ENCODE assay signal across 19 cellular contexts in genomic region chr18:77134611-77135010, GRCh38. TPM values are rescaled to one million over a fixed set of nuclear protein-coding genes. Genes with fewer than 3 reads are reported as not detected.
A peak's percentile ranks its signal among the peaks of the same experiment; 100 is the strongest.
DNase-seq lines count a peak whose midpoint lies in the region; ATAC-seq and TF ChIP-seq lines count a peak whose summit lies in the region.
"Had no signal": no experiment of that assay in that cellular context is flagged by ENCODE, and none has a peak within 500 bp of the region (broad histone marks: within the 10 kb centered on the region; RNA-seq: fewer than 3 reads in every experiment).

No MANE protein-coding gene starts in this region.

- H3K36me3 ChIP-seq in body of pancreas (replicated peaks in 1 of 2; ENCODE audit: insufficient read depth in 1 of 2, low read depth in 2 of 2): no peaks in the 10 kb centered on the region
- H3K36me3 ChIP-seq: BE2C, upper lobe of left lung had no signal

- TF ChIP-seq POLR2A in body of pancreas (IDR thresholded peaks at IDR 0.05): no peak

- no peak for DNase-seq in CD4-positive, alpha-beta T cell
- DNase-seq in HL-60 (ENCODE audit: low read depth in 1 of 2, low spot score in 1 of 2) (no peak), osteocyte (ENCODE audit: extremely low spot score, unreplicated experiment) (no peak), NCI-H1930 (lab: John Stamatoyannopoulos, UW) (no peak), islet precursor cell (no peak), body of pancreas (no peak)
- no peak for DNase-seq in activated naive CD8-positive, alpha-beta T cell treated with anti-CD3 and anti-CD28 coated beads, Interleukin-2, amount 50 U/mL, for 24 hours
- DNase-seq: activated naive CD4-positive, alpha-beta T cell treated with anti-CD3 and anti-CD28 coated beads, Interleukin-2, amount 50 U/mL, for 16 hours; caudate nucleus; DMS79; HCEC 1CT; midbrain; NCI-H187 treated with DMSO at 0.1 percent for 48 hours; stimulated activated naive B cell treated with anti-CD40 and anti-IgM and Interleukin-4, amounts not matched to agents 10 μg/mL and 1 μg/mL and 100 μg/mL, for 72 hours had no signal

- peaks cover 38% of the 10 kb centered on the region for H3K4me1 Mint-ChIP-seq in CD4-positive, alpha-beta T cell (ENCODE audit: low read depth)
- H3K4me1 Mint-ChIP-seq in activated naive CD8-positive, alpha-beta T cell treated with anti-CD3 and anti-CD28 coated beads, Interleukin-2, amount 50 U/mL, for 24 hours: peaks cover 37% of the 10 kb centered on the region
- peaks cover 38% of the 10 kb centered on the region for H3K4me1 Mint-ChIP-seq in osteocyte (ENCODE audit: unreplicated experiment)

- H3K4me3 ChIP-seq in HL-60 (replicated peaks; ENCODE audit: insufficient read depth, low read length): no peak overlapping the region
- H3K4me3 ChIP-seq in body of pancreas: no peak overlapping the region
- H3K4me3 ChIP-seq: SK-N-MC had no signal

- H3K9me3 ChIP-seq in CD4-positive, alpha-beta T cell (ENCODE audit: control insufficient read depth, low read length): no peaks in the 10 kb centered on the region
- H3K9me3 ChIP-seq in body of pancreas: no peaks in the 10 kb centered on the region
- H3K9me3 ChIP-seq: BE2C, upper lobe of left lung had no signal

- no peaks in the 10 kb centered on the region for H3K27me3 Mint-ChIP-seq in CD4-positive, alpha-beta T cell
- H3K27me3 Mint-ChIP-seq in activated naive CD8-positive, alpha-beta T cell treated with anti-CD3 and anti-CD28 coated beads, Interleukin-2, amount 50 U/mL, for 24 hours: no peaks in the 10 kb centered on the region
- no peaks in the 10 kb centered on the region for H3K27me3 Mint-ChIP-seq in osteocyte (ENCODE audit: unreplicated experiment)
- H3K27me3 Mint-ChIP-seq: stimulated activated naive B cell treated with anti-CD40 and anti-IgM and Interleukin-4, amounts not matched to agents 10 μg/mL and 1 μg/mL and 100 μg/mL, for 72 hours had no signal

- POLR2A ChIA-PET in CD4-positive, alpha-beta T cell (lab: Charles Lee): interaction anchor here (1.5 to 4.3 kb wide), 2 partner anchors 27 to 30 kb away, joined by 6 to 30 read pairs; no protein-coding TSS in a partner anchor

- no peaks in the 10 kb centered on the region for H3K9me3 Mint-ChIP-seq in CD4-positive, alpha-beta T cell
- no peaks in the 10 kb centered on the region for H3K9me3 Mint-ChIP-seq in activated naive CD8-positive, alpha-beta T cell treated with anti-CD3 and anti-CD28 coated beads, Interleukin-2, amount 50 U/mL, for 24 hours
- no peaks in the 10 kb centered on the region for H3K9me3 Mint-ChIP-seq in osteocyte (ENCODE audit: unreplicated experiment)
- H3K9me3 Mint-ChIP-seq: stimulated activated naive B cell treated with anti-CD40 and anti-IgM and Interleukin-4, amounts not matched to agents 10 μg/mL and 1 μg/mL and 100 μg/mL, for 72 hours had no signal

- TF ChIP-seq CTCF in CD4-positive, alpha-beta T cell (IDR thresholded peaks at IDR 0.05): no peak
- no peak for TF ChIP-seq CTCF in HL-60 (IDR thresholded peaks at IDR 0.05; ENCODE audit: insufficient read depth, low read length)
- no peak for TF ChIP-seq CTCF in osteocyte (IDR thresholded peaks at IDR 0.05)
- TF ChIP-seq CTCF in body of pancreas (IDR thresholded peaks at IDR 0.05): no peak

- peaks cover 22% of the 10 kb centered on the region for H3K36me3 Mint-ChIP-seq in CD4-positive, alpha-beta T cell (ENCODE audit: low read depth)
- peaks cover 12% of the 10 kb centered on the region for H3K36me3 Mint-ChIP-seq in activated naive CD8-positive, alpha-beta T cell treated with anti-CD3 and anti-CD28 coated beads, Interleukin-2, amount 50 U/mL, for 24 hours (ENCODE audit: low read depth)
- H3K36me3 Mint-ChIP-seq in osteocyte (ENCODE audit: unreplicated experiment): no peaks in the 10 kb centered on the region

- H3K27ac ChIP-seq in CD4-positive, alpha-beta T cell (ENCODE audit: low read depth, low read length): no peak overlapping the region
- H3K27ac ChIP-seq in HL-60 (replicated peaks): peak overlapping the region; percentile 32
- no peak overlapping the region for H3K27ac ChIP-seq in body of pancreas
- H3K27ac ChIP-seq: SK-N-MC had no signal

- no peaks in the 10 kb centered on the region for H3K27me3 ChIP-seq in CD4-positive, alpha-beta T cell (ENCODE audit: control insufficient read depth, insufficient read depth, low read length)
- H3K27me3 ChIP-seq in HL-60 (ENCODE audit: insufficient read depth, poor library complexity, severe bottlenecking) (no peaks in the 10 kb centered on the region), body of pancreas (no peaks in the 10 kb centered on the region)
- H3K27me3 ChIP-seq: BE2C, upper lobe of left lung had no signal

- peak overlapping the region; percentile 82 for H3K27ac Mint-ChIP-seq in CD4-positive, alpha-beta T cell
- H3K27ac Mint-ChIP-seq in activated naive CD8-positive, alpha-beta T cell treated with anti-CD3 and anti-CD28 coated beads, Interleukin-2, amount 50 U/mL, for 24 hours: peak overlapping the region; percentile 60
- H3K27ac Mint-ChIP-seq in osteocyte (ENCODE audit: unreplicated experiment): peak overlapping the region; percentile 75

- peaks cover 36% of the 10 kb centered on the region for H3K4me1 ChIP-seq in body of pancreas

- CTCF ChIA-PET in CD4-positive, alpha-beta T cell (lab: Charles Lee): interaction anchor here (2.2 kb wide), 1 partner anchor 72 kb away, joined by 6 read pairs; no protein-coding TSS in a partner anchor

- 80 to 84% methylated on average over 4 of the region's 4 CpGs for WGBS in body of pancreas, 2 donors

- ATAC-seq in CD4-positive, alpha-beta T cell (ENCODE audit: poor library complexity): no peak
- ATAC-seq in activated naive CD8-positive, alpha-beta T cell treated with anti-CD3 and anti-CD28 coated beads, Interleukin-2, amount 50 U/mL, for 24 hours: no peak
- ATAC-seq in body of pancreas: no peak
- ATAC-seq in GM21381 (IDR thresholded peaks at IDR 0.05; ENCODE audit: unreplicated experiment): no peak
- ATAC-seq: left cardiac atrium had no signal

- H3K4me3 Mint-ChIP-seq in CD4-positive, alpha-beta T cell: peak overlapping the region; percentile 96
- no peak overlapping the region for H3K4me3 Mint-ChIP-seq in activated naive CD8-positive, alpha-beta T cell treated with anti-CD3 and anti-CD28 coated beads, Interleukin-2, amount 50 U/mL, for 24 hours
- no peak overlapping the region for H3K4me3 Mint-ChIP-seq in osteocyte (ENCODE audit: unreplicated experiment)

- intact Hi-C loops in CD4-positive, alpha-beta T cell (cut with DNase I, micrococcal nuclease): loop anchor here (5.0 kb wide), 4 partner anchors 67 to 312 kb away; partner anchors contain the start of gene ZNF236 (in 1 of the 2)
- intact Hi-C loops in body of pancreas (cut with DNase I): loop anchor here (10.0 kb wide), 1 partner anchor 60 kb away; no protein-coding TSS in a partner anchor

RNA-seq across cellular contexts. Expression of gene MBP, which starts 2.0 kb away (rescaled TPM):
- total RNA-seq in CD4-positive, alpha-beta T cell: 10 to 100 TPM; 75.4 to 79.2 TPM
- 13.8 and 18.6 TPM in 2 replicates for total RNA-seq in osteocyte
- 10 to 100 TPM; 17.4 to 24.4 TPM for total RNA-seq in body of pancreas
